Comparison of ENCODE assay signal across 1 cellular context in genomic region chr10:110803239-110803593, GRCh38.
TF ChIP-seq lines count a peak whose summit lies in the region.

No MANE protein-coding gene starts in this region.

TF ChIP-seq in GM12878, 131 proteins besides CTCF, POLR2A, EP300 and RAD21 (continued from another document):
- TF ChIP-seq PAX5 (IDR thresholded peaks at IDR 0.05; ENCODE audit: borderline replicate concordance, low read depth, low read length) (peak; percentile 67; the same call in 1 of the 2 replicates), RUNX3 (IDR thresholded peaks at IDR 0.05; ENCODE audit: low read length) (peak; percentile 84), SREBF2 (IDR thresholded peaks at IDR 0.05; ENCODE audit: low read length) (no peak), PML (IDR thresholded peaks at IDR 0.05; ENCODE audit: low read length) (0 out of 2 replicates have a peak, but pooled peaks have one; percentile 37), CREB1 (IDR thresholded peaks at IDR 0.05; ENCODE audit: low read depth) (0 out of 2 replicates have a peak, but pooled peaks have one; percentile 41), FOXM1 (IDR thresholded peaks at IDR 0.05; ENCODE audit: low read depth, low read length) (peak; percentile 59; the same call in 1 of the 2 replicates)
